9 cellular contexts compared by ENCODE assay signal in the genomic region with DNA sequence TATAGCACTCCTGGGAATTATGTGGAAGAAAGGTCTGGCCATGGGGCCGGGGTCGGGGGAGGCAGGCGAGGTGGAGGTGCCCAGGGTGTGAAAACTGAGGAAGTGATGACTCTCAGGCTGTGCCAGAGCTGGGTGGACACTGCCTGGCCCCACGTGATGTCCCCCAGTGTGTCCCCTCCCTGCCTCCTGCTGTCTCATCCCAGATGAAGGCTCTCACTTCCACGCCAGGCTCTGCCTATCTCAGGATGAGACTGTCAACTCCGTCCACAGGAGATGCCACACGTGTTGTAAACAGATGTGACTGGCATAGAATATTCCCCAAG.
"Had no signal": no experiment of that assay in that cellular context is flagged by ENCODE, and none has a peak within 500 bp of the region (broad histone marks: within the 10 kb centered on the region; RNA-seq: fewer than 3 reads in every experiment).

No MANE protein-coding gene starts in this region.

- H3K4me3 ChIP-seq: adrenal gland, pancreas, tibial artery had no signal

- H3K9me3 ChIP-seq: adrenal gland, pancreas, tibial artery had no signal

- H3K27me3 ChIP-seq: adrenal gland, pancreas had no signal

- H3K27ac ChIP-seq: adrenal gland, pancreas, tibial artery had no signal

- H3K4me1 ChIP-seq: adrenal gland, pancreas had no signal

- DNase-seq: activated CD4-positive, alpha-beta memory T cell treated with anti-CD3 and anti-CD28 coated beads, Interleukin-2, amount 10 ng/mL, durations not matched to agents 7 days and 5 days; activated effector memory CD4-positive, alpha-beta T cell treated with anti-CD3 and anti-CD28 coated beads, Interleukin-2, amount 50 U/mL, for 16 hours; activated T-cell treated with anti-CD3 and anti-CD28 coated beads, Interleukin-2, amount 50 U/mL, for 4 hours; pancreas; stimulated activated CD4-positive, alpha-beta T cell treated with anti-CD3 and anti-CD28 coated beads, Interleukin-15, amount 100 ng/mL, for 24 hours; stimulated activated CD4-positive, alpha-beta T cell treated with anti-CD3 and anti-CD28 coated beads, Interleukin-4, amount 100 ng/mL, for 1 hour; stimulated activated naive B cell treated with anti-CD40 and anti-IgM and Interleukin-4, amounts not matched to agents 10 μg/mL and 1 μg/mL and 100 μg/mL, for 72 hours; tibial artery had no signal

- H3K36me3 ChIP-seq: adrenal gland, pancreas, tibial artery had no signal
